In genomic region chr16:10876799-10877341, GRCh38 we compare ENCODE assay signal across 8 cellular contexts. TPM values are rescaled to one million over a fixed set of nuclear protein-coding genes. Genes with fewer than 3 reads are reported as not detected.
DNase-seq lines count a peak whose midpoint lies in the region; ATAC-seq lines count a peak whose summit lies in the region.

Gene CIITA, plus strand, starts transcription at chr16:10877202. Its CDS starts 129 bp downstream, at chr16:10877331.

- H3K9ac ChIP-seq in skeletal muscle tissue (ENCODE audit: low read depth in 1 of 3, low read length in 3 of 3) = no peak within 1 kb of the TSS

- no peak within 1 kb of the TSS for H3K27ac ChIP-seq in skeletal muscle tissue (ENCODE audit: low read depth, low read length)

- H3K27me3 ChIP-seq in skeletal muscle tissue (ENCODE audit: control insufficient read depth in 3 of 3, insufficient read depth in 3 of 3, low read length in 3 of 3) = peaks cover 13 to 48% (median 16%) of the 10 kb centered on the region in 3 donors

- peaks cover 15 to 23% (median 20%) of the 10 kb centered on the region in 3 donors for H3K4me1 ChIP-seq in skeletal muscle tissue (ENCODE audit: control insufficient read depth in 3 of 3, insufficient read depth in 3 of 3, low read length in 3 of 3)

- DNase-seq in activated gamma-delta T cell treated with Interleukin-2 at 50 U/mL for 16 hours = peak; percentile 59
- DNase-seq in activated gamma-delta T cell (lab: John Stamatoyannopoulos, UW) = no peak
- DNase-seq in NCI-H2196 (lab: John Stamatoyannopoulos, UW; ENCODE audit: unreplicated experiment) = peak; percentile 52
- DNase-seq in activated T-cell treated with anti-CD3 and anti-CD28 coated beads, Interleukin-2, amount 50 U/mL, for 1 hour = peak; percentile 38
- peak; percentile 84 for DNase-seq in germinal center (ENCODE audit: low spot score)
- no peak for DNase-seq in DMS114 treated with DMSO at 0.1 percent for 48 hours (lab: John Stamatoyannopoulos, UW; ENCODE audit: unreplicated experiment)

- H3K4me3 ChIP-seq in skeletal muscle tissue (ENCODE audit: low read length in 3 of 3) = peak within 1 kb of the TSS; percentile 12 to 76 (median 35)

- no peaks in the 10 kb centered on the region for H3K36me3 ChIP-seq in skeletal muscle tissue (ENCODE audit: control insufficient read depth in 3 of 3, insufficient read depth in 3 of 3, low read length in 3 of 3)

- no peaks in the 10 kb centered on the region for H3K9me3 ChIP-seq in skeletal muscle tissue (ENCODE audit: control insufficient read depth in 3 of 3, low read length in 3 of 3)

- ATAC-seq in HG02678 (IDR thresholded peaks at IDR 0.05; ENCODE audit: unreplicated experiment) = peak; percentile 54

RNA-seq across cellular contexts. Expression of gene CIITA, which starts in this region (rescaled TPM):
- 1.0 TPM for total RNA-seq in skeletal muscle tissue

Comparison
In these comparisons a context has a peak if more than half of its experiments do, and no peak if none do; other contexts are left out.
1. DNase-seq: peak in activated gamma-delta T cell treated with Interleukin-2 at 50 U/mL for 16 hours (single experiment), NCI-H2196 (single experiment), activated T-cell treated with anti-CD3 and anti-CD28 coated beads, Interleukin-2, amount 50 U/mL, for 1 hour (single experiment) and germinal center (single experiment); none in activated gamma-delta T cell (single experiment) and DMS114 treated with DMSO at 0.1 percent for 48 hours (single experiment).